In genomic region chr4:181970356-181970755, GRCh38 we compare ENCODE assay signal across 14 cellular contexts.
"Had no signal": no experiment of that assay in that cellular context is flagged by ENCODE, and none has a peak within 500 bp of the region (broad histone marks: within the 10 kb centered on the region; RNA-seq: fewer than 3 reads in every experiment).

No MANE protein-coding gene starts in this region.

- ATAC-seq: left lobe of liver had no signal

- H3K4me2 ChIP-seq: hepatocyte had no signal

- H3K79me2 ChIP-seq: hepatocyte had no signal

- H3K27me3 ChIP-seq: hepatocyte, ovary had no signal

- FAIRE-seq: keratinocyte had no signal

- H3K36me3 ChIP-seq: ovary, thoracic aorta had no signal

- H3K4me3 ChIP-seq: dorsolateral prefrontal cortex, hepatocyte, ovary, thoracic aorta had no signal

- H2AFZ ChIP-seq: hepatocyte had no signal

- DNase-seq: activated CD4-positive, alpha-beta T cell treated with anti-CD3 and anti-CD28 coated beads, Interleukin-2, amount 50 U/mL, for 4 hours; activated CD4-positive, CD25-positive, alpha-beta regulatory T cell treated with anti-CD3 and anti-CD28 coated beads, Interleukin-2, amount 50 U/mL, for 72 hours; activated naive CD4-positive, alpha-beta T cell; activated T-cell treated with anti-CD3 and anti-CD28 coated beads for 4 hours; dorsolateral prefrontal cortex; erythroblast; midbrain; ovary; stimulated activated CD4-positive, alpha-beta T cell treated with anti-CD3 and anti-CD28 coated beads, Interleukin-12 subunit alpha, Interleukin-12 subunit beta, amount 100 ng/mL, for 4 hours; stimulated activated CD4-positive, alpha-beta T cell treated with anti-CD3 and anti-CD28 coated beads, Interleukin-2, amount 100 ng/mL, for 24 hours had no signal

- H3K27ac ChIP-seq: dorsolateral prefrontal cortex, hepatocyte, ovary, thoracic aorta had no signal

- H3K9me3 ChIP-seq: ovary, thoracic aorta had no signal
